Comparison of ENCODE assay signal across 8 cellular contexts in genomic region chr13:32381539-32381938, GRCh38. TPM values are rescaled to one million over a fixed set of nuclear protein-coding genes. Genes with fewer than 3 reads are reported as not detected.
DNase-seq lines count a peak whose midpoint lies in the region; ATAC-seq, FAIRE-seq and TF ChIP-seq lines count a peak whose summit lies in the region.

No MANE protein-coding gene starts in this region.

- H3K36me3 Mint-ChIP-seq in stimulated activated memory B cell treated with anti-CD40 and anti-IgM and Interleukin-4, amounts not matched to agents 10 μg/mL and 1 μg/mL and 100 μg/mL, for 72 hours: peaks cover 5% of the 10 kb centered on the region

- no peaks in the 10 kb centered on the region for H3K9me3 Mint-ChIP-seq in stimulated activated memory B cell treated with anti-CD40 and anti-IgM and Interleukin-4, amounts not matched to agents 10 μg/mL and 1 μg/mL and 100 μg/mL, for 72 hours

- intact Hi-C loops in endothelial cell of umbilical vein (cut with micrococcal nuclease): loop anchor here (2.0 kb wide), 1 partner anchor 201 kb away; no protein-coding TSS in a partner anchor

- TF ChIP-seq CTCF in endothelial cell of umbilical vein (IDR thresholded peaks at IDR 0.05; ENCODE audit: extremely low read depth in 1 of 2, insufficient read depth in 1 of 2, low read depth in 1 of 2, low read length in 2 of 2): peak; percentile 11 to 21

- H2AFZ ChIP-seq in endothelial cell of umbilical vein (ENCODE audit: low read depth, low read length): no peak overlapping the region

- no peaks in the 10 kb centered on the region for H3K9me1 ChIP-seq in endothelial cell of umbilical vein (replicated peaks; ENCODE audit: control insufficient read depth, extremely low read depth, insufficient read depth, low read length)

- H3K4me3 Mint-ChIP-seq in stimulated activated memory B cell treated with anti-CD40 and anti-IgM and Interleukin-4, amounts not matched to agents 10 μg/mL and 1 μg/mL and 100 μg/mL, for 72 hours: no peak overlapping the region

- no peaks in the 10 kb centered on the region for H3K9me3 ChIP-seq in endothelial cell of umbilical vein (replicated peaks; ENCODE audit: control insufficient read depth, insufficient read depth, low read length)

- dilution Hi-C loops in endothelial cell of umbilical vein (cut with MboI; ENCODE audit: extremely low pct_ligation_motif_present, low sequenced_read_pairs): no loop called here

- no peaks in the 10 kb centered on the region for H3K79me2 ChIP-seq in endothelial cell of umbilical vein (ENCODE audit: control insufficient read depth, insufficient read depth, low read length)

- H3K9ac ChIP-seq in endothelial cell of umbilical vein (replicated peaks; ENCODE audit: extremely low read depth, insufficient read depth, low read length): no peak overlapping the region

- no peak overlapping the region for H3K4me3 ChIP-seq in endothelial cell of umbilical vein (replicated peaks in 1 of 3; ENCODE audit: insufficient read depth in 1 of 3, low read depth in 1 of 3, low read length in 3 of 3)

- no peaks in the 10 kb centered on the region for H4K20me1 ChIP-seq in endothelial cell of umbilical vein (replicated peaks; ENCODE audit: control insufficient read depth, extremely low read depth, insufficient read depth, low read length)

- no peak overlapping the region for H3K4me2 ChIP-seq in endothelial cell of umbilical vein (ENCODE audit: insufficient read depth, low read length)

- no peaks in the 10 kb centered on the region for H3K27me3 Mint-ChIP-seq in stimulated activated memory B cell treated with anti-CD40 and anti-IgM and Interleukin-4, amounts not matched to agents 10 μg/mL and 1 μg/mL and 100 μg/mL, for 72 hours

- no peak for FAIRE-seq in endothelial cell of umbilical vein (lab: Jason Lieb, UNC)
- FAIRE-seq in H54 (lab: Jason Lieb, UNC): no peak

- no peak overlapping the region for H3K27ac ChIP-seq in endothelial cell of umbilical vein (ENCODE audit: insufficient read depth, low read depth, low read length)

- POLR2A ChIA-PET in endothelial cell of umbilical vein (lab: Charles Lee): no interaction called here

- no peak for ATAC-seq in GM18870 (IDR thresholded peaks at IDR 0.05; ENCODE audit: unreplicated experiment)
- no peak for ATAC-seq in stimulated activated memory B cell treated with anti-CD40 and anti-IgM and Interleukin-4, amounts not matched to agents 10 μg/mL and 1 μg/mL and 100 μg/mL, for 72 hours

- DNase-seq in NCI-H510A treated with DMSO at 0.1 percent for 48 hours (lab: John Stamatoyannopoulos, UW) (peak; percentile 2), NCI-H510A (lab: John Stamatoyannopoulos, UW) (no peak), NCI-H526 treated with DMSO at 0.1 percent for 48 hours (lab: John Stamatoyannopoulos, UW) (peak; percentile 7), endothelial cell of umbilical vein (ENCODE audit: low read depth, low spot score) (peak; percentile 12), myocyte (ENCODE audit: low read depth) (peak; percentile 41), H54 (ENCODE audit: insufficient read length, low spot score) (no peak)

- CTCF ChIA-PET in endothelial cell of umbilical vein (lab: Charles Lee): interaction anchor here (0.7 to 4.0 kb wide), 5 partner anchors 20 to 472 kb away, joined by 3 to 34 read pairs (median 3); no protein-coding TSS in a partner anchor

- no peaks in the 10 kb centered on the region for H3K27me3 ChIP-seq in endothelial cell of umbilical vein (ENCODE audit: control insufficient read depth in 2 of 2, insufficient read depth in 2 of 2, low read length in 2 of 2)

- H3K36me3 ChIP-seq in endothelial cell of umbilical vein (ENCODE audit: control insufficient read depth in 2 of 2, extremely low read depth in 1 of 2, insufficient read depth in 2 of 2, low read length in 2 of 2): peaks cover 0 to 5% of the 10 kb centered on the region in 2 experiments

- no peaks in the 10 kb centered on the region for H3K4me1 Mint-ChIP-seq in stimulated activated memory B cell treated with anti-CD40 and anti-IgM and Interleukin-4, amounts not matched to agents 10 μg/mL and 1 μg/mL and 100 μg/mL, for 72 hours

- BruUV-seq in endothelial cell of umbilical vein (replicated peaks; lab: Mats Ljungman, UMichigan): no TSS peak

- H3K4me1 ChIP-seq in endothelial cell of umbilical vein (ENCODE audit: control insufficient read depth, extremely low read depth, insufficient read depth, low read length): peaks cover 2% of the 10 kb centered on the region

- no peak overlapping the region for H3K27ac Mint-ChIP-seq in stimulated activated memory B cell treated with anti-CD40 and anti-IgM and Interleukin-4, amounts not matched to agents 10 μg/mL and 1 μg/mL and 100 μg/mL, for 72 hours

- no peak for TF ChIP-seq POLR2A in endothelial cell of umbilical vein (IDR thresholded peaks at IDR 0.05; ENCODE audit: low read depth, low read length)
- TF ChIP-seq POLR2A in H54 (IDR thresholded peaks at IDR 0.05; ENCODE audit: low read depth, low read length): no peak

TF ChIP-seq in endothelial cell of umbilical vein, 7 proteins besides CTCF, POLR2A, EP300 and RAD21:
- TF ChIP-seq JUN (IDR thresholded peaks at IDR 0.05; ENCODE audit: borderline replicate concordance, insufficient read depth, insufficient read length, low read depth) (no peak), MYC (IDR thresholded peaks at IDR 0.05; ENCODE audit: low read depth, low read length) (no peak), GATA2 (IDR thresholded peaks at IDR 0.05; ENCODE audit: insufficient read depth, insufficient read length, low read depth, low read length) (no peak), EZH2 (IDR thresholded peaks at IDR 0.05; ENCODE audit: borderline replicate concordance, low read depth, low read length, severe bottlenecking) (no peak), MAX (IDR thresholded peaks at IDR 0.05; ENCODE audit: insufficient read depth, insufficient read length) (no peak), FOS (IDR thresholded peaks at IDR 0.05; ENCODE audit: borderline replicate concordance, insufficient read depth, low read length) (no peak), POLR2AphosphoS5 (IDR thresholded peaks at IDR 0.05; ENCODE audit: insufficient read depth, low read depth, low read length) (no peak)
TF ChIP-seq in endothelial cell of umbilical vein: peak in this region for 0.

RNA-seq across cellular contexts. Expression of gene N4BP2L1, which starts 46.4 kb away (rescaled TPM):
- total RNA-seq in endothelial cell of umbilical vein: 1.8 and 2.1 TPM in 2 replicates
- 1.1 TPM in 2 replicates for polyA plus RNA-seq in endothelial cell of umbilical vein
- 0.83 and 1.4 TPM in 2 replicates for polyA plus RNA-seq in endothelial cell of umbilical vein (2011; cell fraction: cytosol; rRNA removed)
- polyA plus RNA-seq in endothelial cell of umbilical vein (2011; cell fraction: nucleus; rRNA removed): 5.8 TPM in 2 replicates
- 0.75 and 1.1 TPM in 2 replicates for polyA plus RNA-seq in endothelial cell of umbilical vein (2012)
- polyA minus RNA-seq in endothelial cell of umbilical vein: 1.7 and 2.5 TPM in 2 replicates
- not detected for polyA minus RNA-seq in endothelial cell of umbilical vein (2011; cell fraction: cytosol; rRNA and poly(A)+ RNA removed)
- polyA minus RNA-seq in endothelial cell of umbilical vein (2011; cell fraction: nucleus; rRNA and poly(A)+ RNA removed): 3.7 and 4.1 TPM in 2 replicates
- 2.4 and 5.9 TPM in 2 replicates for total RNA-seq in myocyte
- 3.5 TPM for polyA plus RNA-seq in myocyte (2012)

Comparison
In these comparisons a context has a peak if more than half of its experiments do, and no peak if none do; other contexts are left out.
1. DNase-seq: peak in NCI-H510A treated with DMSO at 0.1 percent for 48 hours (single experiment), NCI-H526 treated with DMSO at 0.1 percent for 48 hours (single experiment), endothelial cell of umbilical vein (single experiment) and myocyte (single experiment); none in NCI-H510A (single experiment) and H54 (single experiment).